Comparison of ENCODE assay signal across 10 cellular contexts in genomic region chr21:35198004-35198403, GRCh38.
DNase-seq lines count a peak whose midpoint lies in the region; ATAC-seq and TF ChIP-seq lines count a peak whose summit lies in the region.
"Had no signal": no experiment of that assay in that cellular context is flagged by ENCODE, and none has a peak within 500 bp of the region (broad histone marks: within the 10 kb centered on the region; RNA-seq: fewer than 3 reads in every experiment).

No MANE protein-coding gene starts in this region.

- DNase-seq in AG20443 (ENCODE audit: low spot score) (peak; percentile 66), LHCN-M2 (ENCODE audit: low read depth) (peak; percentile 99), dermis blood vessel endothelial cell (peak; percentile 56), non-pigmented ciliary epithelial cell (ENCODE audit: low read depth) (peak; percentile 87), iPS-NIHi7 (ENCODE audit: extremely low spot score) (no peak), NCI-H2029 treated with DMSO at 0.1 percent for 48 hours (lab: John Stamatoyannopoulos, UW) (no peak), right lobe of liver (no peak), retina (no peak)
- DNase-seq: NCI-H82 had no signal

- WGBS in right lobe of liver (ENCODE audit: insufficient coverage, low coverage, low lambda C conversion rate, missing lambda C conversion rate), result 36% methylated on average over 2 of the region's 3 CpGs

- no peak for ATAC-seq in right lobe of liver

- no peaks in the 10 kb centered on the region for H3K9me3 ChIP-seq in right lobe of liver

- no peaks in the 10 kb centered on the region for H3K36me3 ChIP-seq in right lobe of liver

- no peak overlapping the region for H3K4me3 ChIP-seq in right lobe of liver
- H3K4me3 ChIP-seq: skin epidermis had no signal

- intact Hi-C loops in right lobe of liver (cut with DNase I), result no loop called here

- H3K27me3 ChIP-seq in right lobe of liver, result no peaks in the 10 kb centered on the region

- no peak for TF ChIP-seq CTCF in right lobe of liver (IDR thresholded peaks at IDR 0.05)

- H3K27ac ChIP-seq in right lobe of liver, result no peak overlapping the region

- H3K4me1 ChIP-seq in right lobe of liver, result no peaks in the 10 kb centered on the region

- no peak for TF ChIP-seq POLR2A in right lobe of liver (IDR thresholded peaks at IDR 0.05)

Comparison
In these comparisons a context has a peak if more than half of its experiments do, and no peak if none do; other contexts are left out.
1. DNase-seq: peak in AG20443 (single experiment), LHCN-M2 (single experiment), dermis blood vessel endothelial cell (single experiment) and non-pigmented ciliary epithelial cell (single experiment); none in iPS-NIHi7 (single experiment), NCI-H2029 treated with DMSO at 0.1 percent for 48 hours (single experiment), right lobe of liver (0 of 3) and retina (single experiment).